ENCODE assay signal across 23 cellular contexts in genomic region chr2:25220198-25220712, GRCh38. TPM values are rescaled to one million over a fixed set of nuclear protein-coding genes. Genes with fewer than 3 reads are reported as not detected.
A peak's percentile ranks its signal among the peaks of the same experiment; 100 is the strongest.
DNase-seq lines count a peak whose midpoint lies in the region; ATAC-seq, FAIRE-seq and TF ChIP-seq lines count a peak whose summit lies in the region.
"Had no signal": no experiment of that assay in that cellular context is flagged by ENCODE, and none has a peak within 500 bp of the region (broad histone marks: within the 10 kb centered on the region; RNA-seq: fewer than 3 reads in every experiment).

No MANE protein-coding gene starts in this region.

- H3K4me3 Mint-ChIP-seq in activated naive CD4-positive, alpha-beta T cell treated with anti-CD3 and anti-CD28 coated beads, Interleukin-2, amount 50 U/mL, for 24 hours, result no peak overlapping the region
- H3K4me3 Mint-ChIP-seq in activated naive CD4-positive, alpha-beta T cell treated with anti-CD3 and anti-CD28 coated beads for 36 hours, result no peak overlapping the region
- H3K4me3 Mint-ChIP-seq in astrocyte (ENCODE audit: unreplicated experiment) (peak overlapping the region; percentile 56), type B pancreatic cell (no peak overlapping the region)
- no peak overlapping the region for H3K4me3 Mint-ChIP-seq in effector memory CD8-positive, alpha-beta T cell
- H3K4me3 Mint-ChIP-seq: B cell; CD8-positive, alpha-beta T cell; HFFc6 had no signal

- H3K79me2 ChIP-seq in astrocyte (ENCODE audit: insufficient read depth, low read length), result no peaks in the 10 kb centered on the region

- TF ChIP-seq CTCF in astrocyte (IDR thresholded peaks at IDR 0.05; ENCODE audit: insufficient read depth, low read depth, low read length) (no peak), type B pancreatic cell (conservative IDR thresholded peaks at IDR 0.05) (no peak)

- DNase-seq in activated naive CD4-positive, alpha-beta T cell treated with anti-CD3 and anti-CD28 coated beads for 36 hours, result no peak
- DNase-seq in astrocyte (ENCODE audit: low read depth) (no peak), left kidney (ENCODE audit: low read depth, low spot score) (peak; percentile 64), type B pancreatic cell (ENCODE audit: extremely low spot score, unreplicated experiment) (no peak), AG08396 (ENCODE audit: low spot score) (no peak)
- no peak for DNase-seq in effector memory CD8-positive, alpha-beta T cell
- DNase-seq: Caco-2; CD4-positive, CD25-positive, alpha-beta regulatory T cell; CD8-positive, alpha-beta T cell; DMS153; DND-41; GOT3; HCEC 1CT; HFFc6 had no signal

- no peaks in the 10 kb centered on the region for H3K36me3 Mint-ChIP-seq in activated naive CD4-positive, alpha-beta T cell treated with anti-CD3 and anti-CD28 coated beads, Interleukin-2, amount 50 U/mL, for 24 hours
- H3K36me3 Mint-ChIP-seq in activated naive CD4-positive, alpha-beta T cell treated with anti-CD3 and anti-CD28 coated beads for 36 hours (ENCODE audit: low read depth), result no peaks in the 10 kb centered on the region
- H3K36me3 Mint-ChIP-seq in astrocyte (ENCODE audit: low read depth, unreplicated experiment), result peaks cover 1% of the 10 kb centered on the region
- H3K36me3 Mint-ChIP-seq in type B pancreatic cell, result no peaks in the 10 kb centered on the region
- peaks cover 11% of the 10 kb centered on the region for H3K36me3 Mint-ChIP-seq in effector memory CD8-positive, alpha-beta T cell (ENCODE audit: insufficient read depth)
- H3K36me3 Mint-ChIP-seq: CD4-positive, CD25-positive, alpha-beta regulatory T cell; CD8-positive, alpha-beta T cell had no signal

- intact Hi-C loops in activated naive CD4-positive, alpha-beta T cell treated with anti-CD3 and anti-CD28 coated beads for 36 hours (cut with micrococcal nuclease), result no loop called here

- peak overlapping the region; percentile 51 for H3K27ac Mint-ChIP-seq in activated naive CD4-positive, alpha-beta T cell treated with anti-CD3 and anti-CD28 coated beads, Interleukin-2, amount 50 U/mL, for 24 hours
- no peak overlapping the region for H3K27ac Mint-ChIP-seq in activated naive CD4-positive, alpha-beta T cell treated with anti-CD3 and anti-CD28 coated beads for 36 hours
- H3K27ac Mint-ChIP-seq in astrocyte (ENCODE audit: unreplicated experiment) (no peak overlapping the region), type B pancreatic cell (peak overlapping the region; percentile 56)
- H3K27ac Mint-ChIP-seq in effector memory CD8-positive, alpha-beta T cell, result no peak overlapping the region
- H3K27ac Mint-ChIP-seq: B cell; CD8-positive, alpha-beta T cell; HFFc6 had no signal

- H3K4me3 ChIP-seq in astrocyte (ENCODE audit: insufficient read depth, low read depth, low read length), result no peak overlapping the region
- H3K4me3 ChIP-seq: BLaER1 had no signal

- no peaks in the 10 kb centered on the region for H3K27me3 ChIP-seq in astrocyte (ENCODE audit: insufficient read depth, low read length)
- H3K27me3 ChIP-seq: BLaER1 had no signal

- no peak for FAIRE-seq in astrocyte (lab: Jason Lieb, UNC)
- FAIRE-seq: G401.6, GM12892 had no signal

- no peaks in the 10 kb centered on the region for H3K9me3 Mint-ChIP-seq in activated naive CD4-positive, alpha-beta T cell treated with anti-CD3 and anti-CD28 coated beads, Interleukin-2, amount 50 U/mL, for 24 hours
- no peaks in the 10 kb centered on the region for H3K9me3 Mint-ChIP-seq in activated naive CD4-positive, alpha-beta T cell treated with anti-CD3 and anti-CD28 coated beads for 36 hours
- H3K9me3 Mint-ChIP-seq in astrocyte (ENCODE audit: unreplicated experiment) (no peaks in the 10 kb centered on the region), type B pancreatic cell (no peaks in the 10 kb centered on the region)
- H3K9me3 Mint-ChIP-seq in effector memory CD8-positive, alpha-beta T cell, result no peaks in the 10 kb centered on the region
- H3K9me3 Mint-ChIP-seq: CD8-positive, alpha-beta T cell; HFFc6 had no signal

- H3K4me2 ChIP-seq in astrocyte (ENCODE audit: low read length), result no peak overlapping the region

- ATAC-seq in effector memory CD8-positive, alpha-beta T cell (replicated peaks), result no peak
- ATAC-seq in HG02798 (IDR thresholded peaks at IDR 0.05; ENCODE audit: poor library complexity, unreplicated experiment), result no peak
- ATAC-seq: CD8-positive, alpha-beta T cell had no signal

- H3K27me3 Mint-ChIP-seq in activated naive CD4-positive, alpha-beta T cell treated with anti-CD3 and anti-CD28 coated beads, Interleukin-2, amount 50 U/mL, for 24 hours, result no peaks in the 10 kb centered on the region
- H3K27me3 Mint-ChIP-seq in activated naive CD4-positive, alpha-beta T cell treated with anti-CD3 and anti-CD28 coated beads for 36 hours (ENCODE audit: low read depth), result no peaks in the 10 kb centered on the region
- peaks cover 12% of the 10 kb centered on the region for H3K27me3 Mint-ChIP-seq in astrocyte (ENCODE audit: low read depth, unreplicated experiment)
- no peaks in the 10 kb centered on the region for H3K27me3 Mint-ChIP-seq in type B pancreatic cell
- no peaks in the 10 kb centered on the region for H3K27me3 Mint-ChIP-seq in effector memory CD8-positive, alpha-beta T cell
- H3K27me3 Mint-ChIP-seq: B cell had no signal

- no peaks in the 10 kb centered on the region for H3K36me3 ChIP-seq in astrocyte (ENCODE audit: insufficient read depth, low read length)
- H3K36me3 ChIP-seq: BLaER1 had no signal

- CTCF ChIA-PET in activated naive CD4-positive, alpha-beta T cell treated with anti-CD3 and anti-CD28 coated beads for 36 hours (lab: Charles Lee), result interaction anchor here (0.6 to 0.7 kb wide), 3 partner anchors 93 to 643 kb away, joined by 3 to 7 read pairs (median 3); no protein-coding TSS in a partner anchor

- H3K9ac ChIP-seq in astrocyte (ENCODE audit: low read length), result no peak overlapping the region
- H3K9ac ChIP-seq: BLaER1 had no signal

- no peaks in the 10 kb centered on the region for H3K9me3 ChIP-seq in astrocyte (ENCODE audit: insufficient read depth, low read depth, low read length)
- H3K9me3 ChIP-seq: BLaER1, Caco-2 had no signal

- H3K4me1 ChIP-seq in astrocyte (ENCODE audit: insufficient read depth, low read length), result no peaks in the 10 kb centered on the region
- H3K4me1 ChIP-seq: Caco-2 had no signal

- H3K4me1 Mint-ChIP-seq in activated naive CD4-positive, alpha-beta T cell treated with anti-CD3 and anti-CD28 coated beads, Interleukin-2, amount 50 U/mL, for 24 hours, result peaks cover 6% of the 10 kb centered on the region
- peaks cover 1% of the 10 kb centered on the region for H3K4me1 Mint-ChIP-seq in activated naive CD4-positive, alpha-beta T cell treated with anti-CD3 and anti-CD28 coated beads for 36 hours (ENCODE audit: low read depth)
- H3K4me1 Mint-ChIP-seq in astrocyte (ENCODE audit: low read depth, unreplicated experiment) (no peaks in the 10 kb centered on the region), type B pancreatic cell (ENCODE audit: unreplicated experiment) (peaks cover 19% of the 10 kb centered on the region)
- peaks cover 0 to 6% of the 10 kb centered on the region in 2 donors for H3K4me1 Mint-ChIP-seq in effector memory CD8-positive, alpha-beta T cell (ENCODE audit: low read depth in 2 of 2)

- H3K27ac ChIP-seq in astrocyte (ENCODE audit: low read depth, low read length), result no peak overlapping the region
- H3K27ac ChIP-seq: C4-2B had no signal

- no peak overlapping the region for H2AFZ ChIP-seq in astrocyte (ENCODE audit: low read depth, low read length)

- no peaks in the 10 kb centered on the region for H4K20me1 ChIP-seq in astrocyte (ENCODE audit: insufficient read depth, low read length)
- H4K20me1 ChIP-seq: BLaER1 had no signal

RNA-seq across cellular contexts. Expression of gene POMC, which starts 51.9 kb away (rescaled TPM):
- 1 to 10 TPM; 4.6 to 4.8 TPM for total RNA-seq in activated naive CD4-positive, alpha-beta T cell treated with anti-CD3 and anti-CD28 coated beads for 36 hours
- total RNA-seq in astrocyte, result not detected in 2 replicates
- 0.87 and 1.5 TPM in 2 replicates for total RNA-seq in type B pancreatic cell (ENCODE audit: low replicate concordance)
- total RNA-seq: A172, A673, HFFc6 had no signal

Comparison
In these comparisons a context has a peak if more than half of its experiments do, and no peak if none do; other contexts are left out.
1. H3K27ac Mint-ChIP-seq: peak in activated naive CD4-positive, alpha-beta T cell treated with anti-CD3 and anti-CD28 coated beads, Interleukin-2, amount 50 U/mL, for 24 hours (single experiment) and type B pancreatic cell (single experiment); none in activated naive CD4-positive, alpha-beta T cell treated with anti-CD3 and anti-CD28 coated beads for 36 hours (single experiment), astrocyte (single experiment) and effector memory CD8-positive, alpha-beta T cell (0 of 2).